In genomic region chr1:93960641-93961147, GRCh38 we compare ENCODE assay signal across 19 cellular contexts. TPM values are rescaled to one million over a fixed set of nuclear protein-coding genes. Genes with fewer than 3 reads are reported as not detected.
DNase-seq lines count a peak whose midpoint lies in the region; ATAC-seq and TF ChIP-seq lines count a peak whose summit lies in the region.
"Had no signal": no experiment of that assay in that cellular context is flagged by ENCODE, and none has a peak within 500 bp of the region (broad histone marks: within the 10 kb centered on the region; RNA-seq: fewer than 3 reads in every experiment).

No MANE protein-coding gene starts in this region.

- H3K27ac ChIP-seq in RWPE2 (ENCODE audit: poor library complexity, severe bottlenecking), result peak overlapping the region; percentile 70
- H3K27ac ChIP-seq in ascending aorta, result no peak overlapping the region
- H3K27ac ChIP-seq: heart left ventricle, sigmoid colon, testis had no signal

- H3K4me3 ChIP-seq in RWPE2 (ENCODE audit: severe bottlenecking) (no peak overlapping the region), fibroblast of the aortic adventitia (ENCODE audit: low read depth, low read length) (no peak overlapping the region), ascending aorta (no peak overlapping the region)
- H3K4me3 ChIP-seq: heart left ventricle, sigmoid colon, testis had no signal

- DNase-seq in NCI-H1417 (lab: John Stamatoyannopoulos, UW), result peak in 2 of 3 experiments; percentile 31 to 85
- no peak for DNase-seq in NCI-H1417 treated with DMSO at 0.1 percent for 48 hours (lab: John Stamatoyannopoulos, UW)
- no peak for DNase-seq in RWPE2 (ENCODE audit: low spot score)
- peak; percentile 40 for DNase-seq in fibroblast of the aortic adventitia (ENCODE audit: low read depth)
- DNase-seq in ureter (ENCODE audit: low spot score), result peak; percentile 48
- no peak for DNase-seq in stimulated activated CD4-positive, alpha-beta T cell treated with anti-CD3 and anti-CD28 coated beads, Interleukin-1b, Interleukin-23, amount 100 ng/mL, for 48 hours
- DNase-seq in ascending aorta (ENCODE audit: low spot score in 2 of 2), result no peak
- no peak for DNase-seq in Right ventricle myocardium inferior (ENCODE audit: missing footprints)
- DNase-seq: activated CD8-positive, alpha-beta T cell treated with anti-CD3 and anti-CD28 coated beads, Interleukin-2, amount 10 ng/mL, durations not matched to agents 7 days and 5 days; CD8-positive, alpha-beta memory T cell; cortex of kidney; heart left ventricle; NCI-H2227 treated with DMSO at 0.1 percent for 48 hours; nucleus accumbens; sigmoid colon; stimulated activated CD4-positive, alpha-beta T cell treated with anti-CD3 and anti-CD28 coated beads, Interleukin-4, amount 100 ng/mL, for 1 hour; stimulated activated CD8-positive, alpha-beta memory T cell treated with anti-CD3 and anti-CD28 coated beads, Interleukin-4, amount 100 ng/mL, for 48 hours; testis had no signal

- H3K4me1 ChIP-seq in RWPE2 (ENCODE audit: insufficient read depth, poor library complexity, severe bottlenecking) (peaks cover 29% of the 10 kb centered on the region), ascending aorta (no peaks in the 10 kb centered on the region)
- H3K4me1 ChIP-seq: heart left ventricle, sigmoid colon, testis had no signal

- H3K36me3 ChIP-seq in RWPE2 (ENCODE audit: low read depth) (no peaks in the 10 kb centered on the region), ascending aorta (no peaks in the 10 kb centered on the region)
- H3K36me3 ChIP-seq: heart left ventricle, sigmoid colon had no signal

- H3K27me3 ChIP-seq in RWPE2 (ENCODE audit: insufficient read depth, poor library complexity, severe bottlenecking) (no peaks in the 10 kb centered on the region), ascending aorta (no peaks in the 10 kb centered on the region)
- H3K27me3 ChIP-seq: heart left ventricle, sigmoid colon, testis had no signal

- TF ChIP-seq CTCF in RWPE2 (IDR thresholded peaks at IDR 0.05; ENCODE audit: poor library complexity, severe bottlenecking) (no peak), fibroblast of the aortic adventitia (IDR thresholded peaks at IDR 0.05; ENCODE audit: insufficient read depth, low read length) (no peak), ascending aorta (IDR thresholded peaks at IDR 0.05) (no peak)

- intact Hi-C loops in ascending aorta (cut with DNase I), result no loop called here
- intact Hi-C loops in Right ventricle myocardium inferior (cut with DNase I), result no loop called here

- ATAC-seq in RWPE2 (ENCODE audit: low read depth), result peak; percentile 68
- ATAC-seq in Right ventricle myocardium inferior, result no peak
- ATAC-seq: activated CD8-positive, alpha-beta T cell treated with anti-CD3 and anti-CD28 coated beads, Interleukin-2, amount 10 ng/mL, durations not matched to agents 7 days and 5 days; esophagus mucosa; heart left ventricle had no signal

- H3K9me3 ChIP-seq in RWPE2 (ENCODE audit: severe bottlenecking), result peaks cover 4% of the 10 kb centered on the region
- H3K9me3 ChIP-seq in ascending aorta, result peaks cover 0 to 11% of the 10 kb centered on the region in 2 donors
- H3K9me3 ChIP-seq: testis had no signal

RNA-seq across cellular contexts. Expression of gene GCLM, which starts 51.5 kb away (rescaled TPM):
- total RNA-seq in fibroblast of the aortic adventitia (ENCODE audit: low replicate concordance), result 13.2 and 35.2 TPM in 2 replicates
- 12.6 TPM for total RNA-seq in ureter
- 3.3 TPM for total RNA-seq in ascending aorta
- total RNA-seq in Right ventricle myocardium inferior, result 9.4 TPM

Comparison
In these comparisons a context has a peak if more than half of its experiments do, and no peak if none do; other contexts are left out.
1. DNase-seq: peak in NCI-H1417 (2 of 3), fibroblast of the aortic adventitia (single experiment) and ureter (single experiment); none in NCI-H1417 treated with DMSO at 0.1 percent for 48 hours (single experiment), RWPE2 (single experiment), stimulated activated CD4-positive, alpha-beta T cell treated with anti-CD3 and anti-CD28 coated beads, Interleukin-1b, Interleukin-23, amount 100 ng/mL, for 48 hours (single experiment), ascending aorta (0 of 2) and Right ventricle myocardium inferior (single experiment).